ENCODE assay signal across 8 cellular contexts in genomic region chr2:53969285-53970094, GRCh38. TPM values are rescaled to one million over a fixed set of nuclear protein-coding genes. Genes with fewer than 3 reads are reported as not detected.
A peak's percentile ranks its signal among the peaks of the same experiment; 100 is the strongest.
DNase-seq lines count a peak whose midpoint lies in the region; ATAC-seq, FAIRE-seq and TF ChIP-seq lines count a peak whose summit lies in the region.

No MANE protein-coding gene starts in this region.

- H3K36me3 Mint-ChIP-seq in activated T-helper 17 cell treated with anti-CD3 and anti-CD28 coated beads, Interleukin-2, amount 50 U/mL, for 72 hours (ENCODE audit: low read depth), result peaks cover 2% of the 10 kb centered on the region
- H3K36me3 Mint-ChIP-seq in glutamatergic neuron (ENCODE audit: unreplicated experiment) (no peaks in the 10 kb centered on the region), progenitor cell of endocrine pancreas (ENCODE audit: insufficient read depth) (peaks cover 5% of the 10 kb centered on the region)

- H3K27ac Mint-ChIP-seq in activated T-helper 17 cell treated with anti-CD3 and anti-CD28 coated beads, Interleukin-2, amount 50 U/mL, for 72 hours, result peak overlapping the region; percentile 90
- H3K27ac Mint-ChIP-seq in glutamatergic neuron (ENCODE audit: unreplicated experiment) (peak overlapping the region; percentile 71), progenitor cell of endocrine pancreas (peak overlapping the region; percentile 96)

- DNase-seq in DMS53 (lab: John Stamatoyannopoulos, UW) (peak; percentile 89), H54 (ENCODE audit: insufficient read length, low spot score) (peak; percentile 40), NCI-H2171 treated with DMSO at 0.1 percent for 48 hours (lab: John Stamatoyannopoulos, UW) (peak; percentile 47), glutamatergic neuron (no peak), progenitor cell of endocrine pancreas (ENCODE audit: low spot score, unreplicated experiment) (no peak)
- no peak for DNase-seq in effector CD4-positive, alpha-beta T cell

- TF ChIP-seq CTCF in glutamatergic neuron (IDR thresholded peaks at IDR 0.05; ENCODE audit: partially characterized antibody, unreplicated experiment) (no peak), progenitor cell of endocrine pancreas (IDR thresholded peaks at IDR 0.05; ENCODE audit: unreplicated experiment) (no peak)

- peak; percentile 61 for ATAC-seq in activated T-helper 17 cell treated with anti-CD3 and anti-CD28 coated beads, Interleukin-2, amount 50 U/mL, for 72 hours (replicated peaks)
- ATAC-seq in HG02938 (IDR thresholded peaks at IDR 0.05; ENCODE audit: unreplicated experiment), result no peak

- no peaks in the 10 kb centered on the region for H3K27me3 Mint-ChIP-seq in activated T-helper 17 cell treated with anti-CD3 and anti-CD28 coated beads, Interleukin-2, amount 50 U/mL, for 72 hours
- H3K27me3 Mint-ChIP-seq in glutamatergic neuron (ENCODE audit: unreplicated experiment) (peaks cover 8% of the 10 kb centered on the region), progenitor cell of endocrine pancreas (no peaks in the 10 kb centered on the region)

- H3K4me3 Mint-ChIP-seq in activated T-helper 17 cell treated with anti-CD3 and anti-CD28 coated beads, Interleukin-2, amount 50 U/mL, for 72 hours, result peak overlapping the region; percentile 93
- H3K4me3 Mint-ChIP-seq in glutamatergic neuron (ENCODE audit: unreplicated experiment), result peak overlapping the region; percentile 94
- peak overlapping the region; percentile 80 for H3K4me3 Mint-ChIP-seq in progenitor cell of endocrine pancreas (ENCODE audit: low read depth)

- FAIRE-seq in H54 (lab: Jason Lieb, UNC), result peak; percentile 69

- no peaks in the 10 kb centered on the region for H3K9me3 Mint-ChIP-seq in activated T-helper 17 cell treated with anti-CD3 and anti-CD28 coated beads, Interleukin-2, amount 50 U/mL, for 72 hours
- H3K9me3 Mint-ChIP-seq in glutamatergic neuron (ENCODE audit: unreplicated experiment), result peaks cover 14% of the 10 kb centered on the region
- no peaks in the 10 kb centered on the region for H3K9me3 Mint-ChIP-seq in progenitor cell of endocrine pancreas (ENCODE audit: low read depth)

- no peak for TF ChIP-seq POLR2A in H54 (IDR thresholded peaks at IDR 0.05; ENCODE audit: low read depth, low read length)

- H3K4me1 Mint-ChIP-seq in activated T-helper 17 cell treated with anti-CD3 and anti-CD28 coated beads, Interleukin-2, amount 50 U/mL, for 72 hours, result peaks cover 34% of the 10 kb centered on the region
- H3K4me1 Mint-ChIP-seq in glutamatergic neuron (ENCODE audit: low read depth, unreplicated experiment) (peaks cover 27% of the 10 kb centered on the region), progenitor cell of endocrine pancreas (ENCODE audit: low read depth) (peaks cover 30% of the 10 kb centered on the region)

RNA-seq across cellular contexts. Expression of gene PSME4, which starts 1.3 kb away (rescaled TPM):
- total RNA-seq in activated T-helper 17 cell treated with anti-CD3 and anti-CD28 coated beads, Interleukin-2, amount 50 U/mL, for 72 hours, result 10 to 100 TPM; 30.9 to 47.9 TPM
- total RNA-seq in glutamatergic neuron (ENCODE audit: unreplicated experiment), result 87.6 TPM
- 63.9 and 69.9 TPM in 2 replicates for total RNA-seq in progenitor cell of endocrine pancreas

Comparison
In these comparisons a context has a peak if more than half of its experiments do, and no peak if none do; other contexts are left out.
1. DNase-seq: peak in DMS53 (single experiment), H54 (single experiment) and NCI-H2171 treated with DMSO at 0.1 percent for 48 hours (single experiment); none in glutamatergic neuron (single experiment), progenitor cell of endocrine pancreas (single experiment) and effector CD4-positive, alpha-beta T cell (single experiment).
2. Peak in every context shown above with its lines, with median percentiles within 50 percentile points of each other: H3K27ac Mint-ChIP-seq and H3K4me3 Mint-ChIP-seq.